2 cellular contexts compared by ENCODE assay signal in the genomic region with DNA sequence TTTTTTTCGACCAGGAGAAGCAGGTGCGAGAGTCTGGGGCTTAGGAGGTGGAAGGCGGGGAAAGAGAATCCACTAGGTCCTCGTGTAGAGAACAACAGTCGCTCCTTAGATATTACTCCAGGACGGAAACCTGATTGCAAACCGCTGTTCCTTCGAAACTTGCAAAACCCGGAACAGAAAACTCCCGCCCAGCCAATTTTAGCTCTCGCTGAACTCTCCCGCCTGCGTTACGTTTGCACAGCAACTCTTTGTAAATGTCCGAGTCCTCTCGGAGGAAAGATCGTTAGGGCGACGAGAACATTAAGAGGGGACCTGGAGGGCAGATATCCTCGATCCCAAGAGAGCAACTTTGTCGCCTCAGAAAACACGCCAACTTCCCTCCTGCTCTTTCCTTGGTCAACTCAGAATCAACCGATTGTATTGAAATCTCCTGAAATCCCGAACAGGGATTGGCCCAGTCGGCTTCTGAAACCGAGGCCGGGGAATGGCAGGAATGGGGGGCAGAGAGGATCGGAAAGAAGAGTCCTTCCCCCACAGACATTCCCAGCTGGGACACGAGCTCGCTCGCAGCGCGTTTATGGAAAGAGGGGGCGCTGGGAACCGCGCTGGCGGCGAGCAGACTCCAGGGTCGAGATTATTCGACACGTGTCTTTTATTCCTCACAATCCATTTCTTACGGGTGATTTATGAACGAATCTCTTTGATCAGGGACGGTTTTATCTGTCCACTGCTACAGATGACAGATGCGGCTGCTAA.
A peak's percentile ranks its signal among the peaks of the same experiment; 100 is the strongest.
TF ChIP-seq lines count a peak whose summit lies in the region.

No MANE protein-coding gene starts in this region.

TF ChIP-seq in GM23338, 12 proteins besides CTCF, POLR2A, EP300 and RAD21 (continued from another document):
- TF ChIP-seq, protein P1, sequence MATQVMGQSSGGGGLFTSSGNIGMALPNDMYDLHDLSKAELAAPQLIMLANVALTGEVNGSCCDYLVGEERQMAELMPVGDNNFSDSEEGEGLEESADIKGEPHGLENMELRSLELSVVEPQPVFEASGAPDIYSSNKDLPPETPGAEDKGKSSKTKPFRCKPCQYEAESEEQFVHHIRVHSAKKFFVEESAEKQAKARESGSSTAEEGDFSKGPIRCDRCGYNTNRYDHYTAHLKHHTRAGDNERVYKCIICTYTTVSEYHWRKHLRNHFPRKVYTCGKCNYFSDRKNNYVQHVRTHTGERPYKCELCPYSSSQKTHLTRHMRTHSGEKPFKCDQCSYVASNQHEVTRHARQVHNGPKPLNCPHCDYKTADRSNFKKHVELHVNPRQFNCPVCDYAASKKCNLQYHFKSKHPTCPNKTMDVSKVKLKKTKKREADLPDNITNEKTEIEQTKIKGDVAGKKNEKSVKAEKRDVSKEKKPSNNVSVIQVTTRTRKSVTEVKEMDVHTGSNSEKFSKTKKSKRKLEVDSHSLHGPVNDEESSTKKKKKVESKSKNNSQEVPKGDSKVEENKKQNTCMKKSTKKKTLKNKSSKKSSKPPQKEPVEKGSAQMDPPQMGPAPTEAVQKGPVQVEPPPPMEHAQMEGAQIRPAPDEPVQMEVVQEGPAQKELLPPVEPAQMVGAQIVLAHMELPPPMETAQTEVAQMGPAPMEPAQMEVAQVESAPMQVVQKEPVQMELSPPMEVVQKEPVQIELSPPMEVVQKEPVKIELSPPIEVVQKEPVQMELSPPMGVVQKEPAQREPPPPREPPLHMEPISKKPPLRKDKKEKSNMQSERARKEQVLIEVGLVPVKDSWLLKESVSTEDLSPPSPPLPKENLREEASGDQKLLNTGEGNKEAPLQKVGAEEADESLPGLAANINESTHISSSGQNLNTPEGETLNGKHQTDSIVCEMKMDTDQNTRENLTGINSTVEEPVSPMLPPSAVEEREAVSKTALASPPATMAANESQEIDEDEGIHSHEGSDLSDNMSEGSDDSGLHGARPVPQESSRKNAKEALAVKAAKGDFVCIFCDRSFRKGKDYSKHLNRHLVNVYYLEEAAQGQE (IDR thresholded peaks at IDR 0.05; ENCODE audit: unreplicated experiment): no peak
- peak; percentile 89 for TF ChIP-seq EZH2 (IDR thresholded peaks at IDR 0.05; ENCODE audit: low read depth, unreplicated experiment)
- no peak for TF ChIP-seq STAT1 (IDR thresholded peaks at IDR 0.05; ENCODE audit: unreplicated experiment)
- TF ChIP-seq JUNB (IDR thresholded peaks at IDR 0.05; ENCODE audit: unreplicated experiment): no peak
- TF ChIP-seq ZNF114 (CRISPR knock-in tag; IDR thresholded peaks at IDR 0.05): no peak
- TF ChIP-seq, protein P2, sequence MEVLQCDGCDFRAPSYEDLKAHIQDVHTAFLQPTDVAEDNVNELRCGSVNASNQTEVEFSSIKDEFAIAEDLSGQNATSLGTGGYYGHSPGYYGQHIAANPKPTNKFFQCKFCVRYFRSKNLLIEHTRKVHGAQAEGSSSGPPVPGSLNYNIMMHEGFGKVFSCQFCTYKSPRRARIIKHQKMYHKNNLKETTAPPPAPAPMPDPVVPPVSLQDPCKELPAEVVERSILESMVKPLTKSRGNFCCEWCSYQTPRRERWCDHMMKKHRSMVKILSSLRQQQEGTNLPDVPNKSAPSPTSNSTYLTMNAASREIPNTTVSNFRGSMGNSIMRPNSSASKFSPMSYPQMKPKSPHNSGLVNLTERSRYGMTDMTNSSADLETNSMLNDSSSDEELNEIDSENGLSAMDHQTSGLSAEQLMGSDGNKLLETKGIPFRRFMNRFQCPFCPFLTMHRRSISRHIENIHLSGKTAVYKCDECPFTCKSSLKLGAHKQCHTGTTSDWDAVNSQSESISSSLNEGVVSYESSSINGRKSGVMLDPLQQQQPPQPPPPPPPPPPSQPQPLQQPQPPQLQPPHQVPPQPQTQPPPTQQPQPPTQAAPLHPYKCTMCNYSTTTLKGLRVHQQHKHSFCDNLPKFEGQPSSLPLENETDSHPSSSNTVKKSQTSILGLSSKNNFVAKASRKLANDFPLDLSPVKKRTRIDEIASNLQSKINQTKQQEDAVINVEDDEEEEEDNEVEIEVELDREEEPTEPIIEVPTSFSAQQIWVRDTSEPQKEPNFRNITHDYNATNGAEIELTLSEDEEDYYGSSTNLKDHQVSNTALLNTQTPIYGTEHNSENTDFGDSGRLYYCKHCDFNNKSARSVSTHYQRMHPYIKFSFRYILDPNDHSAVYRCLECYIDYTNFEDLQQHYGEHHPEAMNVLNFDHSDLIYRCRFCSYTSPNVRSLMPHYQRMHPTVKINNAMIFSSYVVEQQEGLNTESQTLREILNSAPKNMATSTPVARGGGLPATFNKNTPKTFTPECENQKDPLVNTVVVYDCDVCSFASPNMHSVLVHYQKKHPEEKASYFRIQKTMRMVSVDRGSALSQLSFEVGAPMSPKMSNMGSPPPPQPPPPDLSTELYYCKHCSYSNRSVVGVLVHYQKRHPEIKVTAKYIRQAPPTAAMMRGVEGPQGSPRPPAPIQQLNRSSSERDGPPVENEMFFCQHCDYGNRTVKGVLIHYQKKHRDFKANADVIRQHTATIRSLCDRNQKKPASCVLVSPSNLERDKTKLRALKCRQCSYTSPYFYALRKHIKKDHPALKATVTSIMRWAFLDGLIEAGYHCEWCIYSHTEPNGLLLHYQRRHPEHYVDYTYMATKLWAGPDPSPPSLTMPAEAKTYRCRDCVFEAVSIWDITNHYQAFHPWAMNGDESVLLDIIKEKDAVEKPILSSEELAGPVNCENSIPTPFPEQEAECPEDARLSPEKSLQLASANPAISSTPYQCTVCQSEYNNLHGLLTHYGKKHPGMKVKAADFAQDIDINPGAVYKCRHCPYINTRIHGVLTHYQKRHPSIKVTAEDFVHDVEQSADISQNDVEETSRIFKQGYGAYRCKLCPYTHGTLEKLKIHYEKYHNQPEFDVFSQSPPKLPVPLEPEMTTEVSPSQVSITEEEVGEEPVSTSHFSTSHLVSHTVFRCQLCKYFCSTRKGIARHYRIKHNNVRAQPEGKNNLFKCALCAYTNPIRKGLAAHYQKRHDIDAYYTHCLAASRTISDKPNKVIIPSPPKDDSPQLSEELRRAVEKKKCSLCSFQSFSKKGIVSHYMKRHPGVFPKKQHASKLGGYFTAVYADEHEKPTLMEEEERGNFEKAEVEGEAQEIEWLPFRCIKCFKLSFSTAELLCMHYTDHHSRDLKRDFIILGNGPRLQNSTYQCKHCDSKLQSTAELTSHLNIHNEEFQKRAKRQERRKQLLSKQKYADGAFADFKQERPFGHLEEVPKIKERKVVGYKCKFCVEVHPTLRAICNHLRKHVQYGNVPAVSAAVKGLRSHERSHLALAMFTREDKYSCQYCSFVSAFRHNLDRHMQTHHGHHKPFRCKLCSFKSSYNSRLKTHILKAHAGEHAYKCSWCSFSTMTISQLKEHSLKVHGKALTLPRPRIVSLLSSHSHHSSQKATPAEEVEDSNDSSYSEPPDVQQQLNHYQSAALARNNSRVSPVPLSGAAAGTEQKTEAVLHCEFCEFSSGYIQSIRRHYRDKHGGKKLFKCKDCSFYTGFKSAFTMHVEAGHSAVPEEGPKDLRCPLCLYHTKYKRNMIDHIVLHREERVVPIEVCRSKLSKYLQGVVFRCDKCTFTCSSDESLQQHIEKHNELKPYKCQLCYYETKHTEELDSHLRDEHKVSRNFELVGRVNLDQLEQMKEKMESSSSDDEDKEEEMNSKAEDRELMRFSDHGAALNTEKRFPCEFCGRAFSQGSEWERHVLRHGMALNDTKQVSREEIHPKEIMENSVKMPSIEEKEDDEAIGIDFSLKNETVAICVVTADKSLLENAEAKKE (CRISPR knock-in tag; IDR thresholded peaks at IDR 0.05): no peak
- no peak for TF ChIP-seq ZNF331 (CRISPR knock-in tag; IDR thresholded peaks at IDR 0.05; ENCODE audit: low read depth)
- TF ChIP-seq NANOG (IDR thresholded peaks at IDR 0.05; ENCODE audit: borderline replicate concordance): no peak

TF ChIP-seq in SK-N-SH, 30 proteins besides CTCF, POLR2A, EP300 and RAD21 (continued from another document):
- TF ChIP-seq, protein P3, sequence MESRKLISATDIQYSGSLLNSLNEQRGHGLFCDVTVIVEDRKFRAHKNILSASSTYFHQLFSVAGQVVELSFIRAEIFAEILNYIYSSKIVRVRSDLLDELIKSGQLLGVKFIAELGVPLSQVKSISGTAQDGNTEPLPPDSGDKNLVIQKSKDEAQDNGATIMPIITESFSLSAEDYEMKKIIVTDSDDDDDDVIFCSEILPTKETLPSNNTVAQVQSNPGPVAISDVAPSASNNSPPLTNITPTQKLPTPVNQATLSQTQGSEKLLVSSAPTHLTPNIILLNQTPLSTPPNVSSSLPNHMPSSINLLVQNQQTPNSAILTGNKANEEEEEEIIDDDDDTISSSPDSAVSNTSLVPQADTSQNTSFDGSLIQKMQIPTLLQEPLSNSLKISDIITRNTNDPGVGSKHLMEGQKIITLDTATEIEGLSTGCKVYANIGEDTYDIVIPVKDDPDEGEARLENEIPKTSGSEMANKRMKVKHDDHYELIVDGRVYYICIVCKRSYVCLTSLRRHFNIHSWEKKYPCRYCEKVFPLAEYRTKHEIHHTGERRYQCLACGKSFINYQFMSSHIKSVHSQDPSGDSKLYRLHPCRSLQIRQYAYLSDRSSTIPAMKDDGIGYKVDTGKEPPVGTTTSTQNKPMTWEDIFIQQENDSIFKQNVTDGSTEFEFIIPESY (IDR thresholded peaks at IDR 0.05; ENCODE audit: borderline replicate concordance, low read depth): no peak
- TF ChIP-seq, protein P4, sequence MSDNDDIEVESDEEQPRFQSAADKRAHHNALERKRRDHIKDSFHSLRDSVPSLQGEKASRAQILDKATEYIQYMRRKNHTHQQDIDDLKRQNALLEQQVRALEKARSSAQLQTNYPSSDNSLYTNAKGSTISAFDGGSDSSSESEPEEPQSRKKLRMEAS (IDR thresholded peaks at IDR 0.05; ENCODE audit: low read depth): peak; percentile 78
- TF ChIP-seq, protein P5, sequence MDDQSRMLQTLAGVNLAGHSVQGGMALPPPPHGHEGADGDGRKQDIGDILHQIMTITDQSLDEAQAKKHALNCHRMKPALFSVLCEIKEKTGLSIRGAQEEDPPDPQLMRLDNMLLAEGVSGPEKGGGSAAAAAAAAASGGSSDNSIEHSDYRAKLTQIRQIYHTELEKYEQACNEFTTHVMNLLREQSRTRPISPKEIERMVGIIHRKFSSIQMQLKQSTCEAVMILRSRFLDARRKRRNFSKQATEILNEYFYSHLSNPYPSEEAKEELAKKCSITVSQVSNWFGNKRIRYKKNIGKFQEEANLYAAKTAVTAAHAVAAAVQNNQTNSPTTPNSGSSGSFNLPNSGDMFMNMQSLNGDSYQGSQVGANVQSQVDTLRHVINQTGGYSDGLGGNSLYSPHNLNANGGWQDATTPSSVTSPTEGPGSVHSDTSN (IDR thresholded peaks at IDR 0.05): peak; percentile 51
- TF ChIP-seq SMC3 (IDR thresholded peaks at IDR 0.05; ENCODE audit: low read depth, low read length) (peak; percentile 24; the same call in 1 of the 2 replicates), TCF12 (IDR thresholded peaks at IDR 0.05) (peak; percentile 19; the same call in 1 of the 2 replicates), GATA2 (CRISPR knock-in tag; IDR thresholded peaks at IDR 0.05) (peak; percentile 89), MEF2A (IDR thresholded peaks at IDR 0.05; ENCODE audit: borderline replicate concordance, low read depth) (no peak), TEAD4 (IDR thresholded peaks at IDR 0.05; ENCODE audit: borderline replicate concordance, insufficient read depth) (peak; percentile 46; the same call in 1 of the 2 replicates), GABPA (IDR thresholded peaks at IDR 0.05; ENCODE audit: low read depth) (peak; percentile 18; the same call in 1 of the 2 replicates), EZH2phosphoT487 (IDR thresholded peaks at IDR 0.05; ENCODE audit: borderline replicate concordance, low read depth) (no peak), FOXM1 (IDR thresholded peaks at IDR 0.05; ENCODE audit: low read depth) (no peak; the same call in 1 of the 2 replicates), ELF1 (IDR thresholded peaks at IDR 0.05) (no peak; the same call in 1 of the 2 replicates), RXRA (IDR thresholded peaks at IDR 0.05; ENCODE audit: borderline replicate concordance, low read depth) (0 out of 2 replicates have a peak, but pooled peaks have one; percentile 20), NFIC (IDR thresholded peaks at IDR 0.05; ENCODE audit: borderline replicate concordance) (peak; percentile 36; the same call in 1 of the 2 replicates), FOXJ3 (CRISPR knock-in tag; IDR thresholded peaks at IDR 0.05) (peak; percentile 69; the same call in 1 of the 2 replicates), YY1 (IDR thresholded peaks at IDR 0.05; ENCODE audit: low read depth) (peak; percentile 42; the same call in 1 of the 2 replicates), SIN3A (IDR thresholded peaks at IDR 0.05; ENCODE audit: borderline replicate concordance, low read depth, low read length) (peak; percentile 28; the same call in 1 of the 2 replicates), POLR2AphosphoS5 (IDR thresholded peaks at IDR 0.05; ENCODE audit: low read depth, low read length) (peak; percentile 55)
- TF ChIP-seq, protein P1 (IDR thresholded peaks at IDR 0.05; ENCODE audit: low read depth, low read length): no peak; the same call in 1 of the 2 replicates
